In the genomic region with DNA sequence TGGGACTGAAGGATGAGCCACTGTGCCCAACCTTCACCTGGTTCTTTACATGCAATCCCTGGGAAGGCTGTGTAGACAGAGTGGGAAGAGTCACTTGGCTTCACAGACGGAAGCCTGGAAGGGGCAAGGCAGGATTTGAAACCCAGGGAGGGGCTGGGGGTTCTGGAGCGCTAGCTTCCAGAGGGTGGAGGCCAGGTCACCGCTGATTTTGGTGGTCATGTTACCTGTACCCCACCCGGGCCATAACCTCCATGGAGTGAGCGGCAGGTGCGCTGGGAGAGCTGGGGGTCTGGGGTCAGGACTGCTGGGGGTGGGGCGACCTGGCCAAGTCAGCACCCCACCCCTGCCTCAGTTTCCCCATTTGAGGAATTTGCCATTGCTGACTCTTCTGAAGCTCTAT, we compare ENCODE assay signal across 27 cellular contexts. TPM values are rescaled to one million over a fixed set of nuclear protein-coding genes. Genes with fewer than 3 reads are reported as not detected.
DNase-seq lines count a peak whose midpoint lies in the region; ATAC-seq and TF ChIP-seq lines count a peak whose summit lies in the region.
"Had no signal": no experiment of that assay in that cellular context is flagged by ENCODE, and none has a peak within 500 bp of the region (broad histone marks: within the 10 kb centered on the region; RNA-seq: fewer than 3 reads in every experiment).

No MANE protein-coding gene starts in this region.

- peaks cover 3 to 5% (median 5%) of the 10 kb centered on the region in 3 donors for H3K4me1 Mint-ChIP-seq in IgD-negative memory B cell

- in situ Hi-C loops in GM13976 (cut with MboI; ENCODE audit: low sequenced_read_pairs, unreplicated experiment), result no loop called here

- peak overlapping the region; percentile 70 for H3K27ac ChIP-seq in epithelial cell of prostate
- H3K27ac ChIP-seq: esophagus muscularis mucosa, left lung, parathyroid adenoma, transverse colon had no signal

- H3K36me3 Mint-ChIP-seq in IgD-negative memory B cell, result no peaks in the 10 kb centered on the region
- H3K36me3 Mint-ChIP-seq: activated CD4-positive, alpha-beta memory T cell treated with anti-CD3 and anti-CD28 coated beads for 36 hours; brain; CD4-positive, CD25-positive, alpha-beta regulatory T cell; WTC11 had no signal

- H3K27ac Mint-ChIP-seq in IgD-negative memory B cell, result peak overlapping the region in 2 of 3 donors; percentile 57 to 83
- H3K27ac Mint-ChIP-seq: CD4-positive, CD25-positive, alpha-beta regulatory T cell; WTC11 had no signal

- DNase-seq in GM13976 (ENCODE audit: low spot score), result peak; percentile 8
- no peak for DNase-seq in epithelial cell of prostate (ENCODE audit: low read depth, low spot score)
- peak; percentile 55 for DNase-seq in sciatic nerve (ENCODE audit: low spot score)
- no peak for DNase-seq in H4 (ENCODE audit: low spot score)
- DNase-seq: activated CD4-positive, alpha-beta memory T cell treated with anti-CD3 and anti-CD28 coated beads for 36 hours; activated CD8-positive, alpha-beta memory T cell treated with anti-CD3 and anti-CD28 coated beads, Interleukin-2, amount 50 U/mL, for 48 hours; CD4-positive, CD25-positive, alpha-beta regulatory T cell; effector memory CD4-positive, alpha-beta T cell; foreskin melanocyte; left lung; midbrain; NCI-H1105 treated with DMSO at 0.1 percent for 48 hours; NCI-H2029 treated with DMSO at 0.1 percent for 48 hours; NCI-H2227 treated with DMSO at 0.1 percent for 48 hours; NCI-H774; right cardiac atrium; T-helper 9 cell had no signal

- H3K27me3 Mint-ChIP-seq in IgD-negative memory B cell, result peaks cover 17% of the 10 kb centered on the region

- peaks cover 0 to 3% (median 0%) of the 10 kb centered on the region in 3 donors for H3K9me3 Mint-ChIP-seq in IgD-negative memory B cell
- H3K9me3 Mint-ChIP-seq: activated CD4-positive, alpha-beta memory T cell treated with anti-CD3 and anti-CD28 coated beads for 36 hours; CD4-positive, CD25-positive, alpha-beta regulatory T cell; nephron; WTC11 had no signal

- TF ChIP-seq CTCF in GM13976 (IDR thresholded peaks at IDR 0.05; ENCODE audit: borderline replicate concordance, control extremely low read depth, extremely low read depth, insufficient read depth, missing control alignments), result no peak

- ATAC-seq in sciatic nerve (no peak), HG03432 (IDR thresholded peaks at IDR 0.05; ENCODE audit: unreplicated experiment) (no peak), GM18517 (IDR thresholded peaks at IDR 0.05; ENCODE audit: unreplicated experiment) (no peak)
- ATAC-seq: K562, WTC11 had no signal

- H3K4me3 Mint-ChIP-seq in IgD-negative memory B cell, result peak overlapping the region in 1 of 4 donors; percentile 47
- H3K4me3 Mint-ChIP-seq: activated CD4-positive, alpha-beta memory T cell treated with anti-CD3 and anti-CD28 coated beads for 36 hours; brain; nephron; WTC11 had no signal

- intact Hi-C loops in sciatic nerve (cut with DNase I), result no loop called here

RNA-seq across cellular contexts. Expression of gene PDGFB, which starts 38.3 kb away (rescaled TPM):
- polyA plus RNA-seq in IgD-negative memory B cell, result 0.24 TPM
- 24.2 TPM for total RNA-seq in sciatic nerve
- 0.14 TPM in 1 of 2 replicates, not detected in the other for total RNA-seq in H4 (2014; rRNA removed; shearing (Covaris generic))

RNA-seq across cellular contexts. Expression of gene CBX7, which starts 54.0 kb away (rescaled TPM):
- 35.4 TPM for polyA plus RNA-seq in IgD-negative memory B cell
- total RNA-seq in sciatic nerve, result 115 TPM
- total RNA-seq in H4 (2014; rRNA removed; shearing (Covaris generic)), result 0.37 and 1.7 TPM in 2 replicates

Comparison
In these comparisons a context has a peak if more than half of its experiments do, and no peak if none do; other contexts are left out.
1. DNase-seq: peak in GM13976 (single experiment) and sciatic nerve (single experiment); none in epithelial cell of prostate (single experiment) and H4 (single experiment).
2. RNA of gene PDGFB, which starts 38.3 kb away (total RNA-seq): 24.2 TPM in sciatic nerve (single experiment); 0.14 TPM in H4; every median in the first group is over 10 times any median in the second.
3. RNA of gene CBX7, which starts 54.0 kb away (total RNA-seq): 115 TPM in sciatic nerve (single experiment); 0.37 to 1.7 TPM in H4; every median in the first group is over 10 times any median in the second.